Comparison of ENCODE assay signal across 9 cellular contexts in the genomic region with DNA sequence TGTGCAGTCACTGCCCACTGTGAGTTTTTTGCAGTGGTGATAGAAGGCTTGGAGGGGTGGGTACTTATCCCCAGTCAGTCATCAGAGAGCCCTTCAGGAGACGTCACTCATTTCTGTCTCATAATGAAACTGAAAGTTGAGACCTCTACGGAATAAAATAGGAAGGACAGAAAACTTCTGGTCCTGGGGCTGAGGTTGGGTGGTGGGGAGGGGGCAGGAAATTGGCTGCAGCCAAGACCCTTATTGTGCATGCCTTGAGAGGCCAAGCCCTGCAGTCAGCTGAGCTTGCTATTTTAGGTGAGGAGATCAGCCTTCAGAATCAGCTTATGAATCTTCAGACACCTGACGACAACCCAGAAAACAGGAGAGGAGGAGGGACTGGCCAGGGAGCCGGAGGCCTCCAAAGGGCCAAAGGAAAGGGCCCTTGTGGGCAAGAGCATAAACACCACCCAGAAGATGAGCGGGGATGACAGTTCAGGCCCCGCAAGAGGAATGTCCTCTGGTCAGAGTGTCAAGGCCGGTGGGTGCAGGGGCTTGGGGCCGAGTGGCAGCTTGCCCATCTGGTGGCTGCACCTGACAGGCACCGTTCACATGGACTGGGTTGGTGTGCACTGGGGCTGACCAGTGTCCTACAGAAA. TPM values are rescaled to one million over a fixed set of nuclear protein-coding genes. Genes with fewer than 3 reads are reported as not detected.
DNase-seq lines count a peak whose midpoint lies in the region; ATAC-seq and TF ChIP-seq lines count a peak whose summit lies in the region.
"Had no signal": no experiment of that assay in that cellular context is flagged by ENCODE, and none has a peak within 500 bp of the region (broad histone marks: within the 10 kb centered on the region; RNA-seq: fewer than 3 reads in every experiment).

No MANE protein-coding gene starts in this region.

- BruUV-seq in OCI-LY7 (replicated peaks; lab: Mats Ljungman, UMichigan): no TSS peak

- H3K9me3 Mint-ChIP-seq in naive thymus-derived CD8-positive, alpha-beta T cell: no peaks in the 10 kb centered on the region

- POLR2A ChIA-PET in OCI-LY7 (lab: Charles Lee): interaction anchor here (0.6 to 1.4 kb wide), 7 partner anchors 9 to 246 kb away, joined by 3 to 4 read pairs (median 3); no protein-coding TSS in a partner anchor
- POLR2A ChIA-PET in naive thymus-derived CD8-positive, alpha-beta T cell (lab: Charles Lee): interaction anchor here (0.9 to 3.1 kb wide), 4 partner anchors 16 to 21 kb away, joined by 3 to 13 read pairs (median 10); partner anchors contain the start of gene ADA2

- ATAC-seq in GM18909 (IDR thresholded peaks at IDR 0.05; ENCODE audit: poor library complexity, unreplicated experiment): peak; percentile 81
- ATAC-seq in HG02642 (IDR thresholded peaks at IDR 0.05; ENCODE audit: poor library complexity, unreplicated experiment): peak; percentile 74
- ATAC-seq in naive thymus-derived CD8-positive, alpha-beta T cell: peak; percentile 80 to 86

- no peaks in the 10 kb centered on the region for H4K20me1 ChIP-seq in OCI-LY7 (ENCODE audit: insufficient read depth, low read length)

- peak overlapping the region; percentile 48 for H3K4me2 ChIP-seq in OCI-LY7 (ENCODE audit: low read length)

- H3K4me1 Mint-ChIP-seq in naive thymus-derived CD8-positive, alpha-beta T cell: peaks cover 8 to 20% (median 14%) of the 10 kb centered on the region in 4 donors

- WGBS in prostate gland: 77% methylated on average over 9 of the region's 9 CpGs

- peak overlapping the region; percentile 74 for H2AFZ ChIP-seq in OCI-LY7 (ENCODE audit: low read length)

- no peaks in the 10 kb centered on the region for H3K36me3 Mint-ChIP-seq in naive thymus-derived CD8-positive, alpha-beta T cell

- no peaks in the 10 kb centered on the region for H3K79me2 ChIP-seq in OCI-LY7 (ENCODE audit: insufficient read depth, low read depth, low read length)

- H3K27ac ChIP-seq in OCI-LY7 (ENCODE audit: low read depth, low read length, poor library complexity, severe bottlenecking): no peak overlapping the region
- no peak overlapping the region for H3K27ac ChIP-seq in prostate gland
- no peak overlapping the region for H3K27ac ChIP-seq in tibial artery

- no peaks in the 10 kb centered on the region for H3K27me3 Mint-ChIP-seq in naive thymus-derived CD8-positive, alpha-beta T cell

- H3K9me3 ChIP-seq in OCI-LY7 (ENCODE audit: low read length): no peaks in the 10 kb centered on the region
- H3K9me3 ChIP-seq in prostate gland: no peaks in the 10 kb centered on the region
- no peaks in the 10 kb centered on the region for H3K9me3 ChIP-seq in tibial artery

- H3K4me3 ChIP-seq in OCI-LY7 (ENCODE audit: low read depth, low read length, poor library complexity, severe bottlenecking): peak overlapping the region; percentile 35
- H3K4me3 ChIP-seq in prostate gland: no peak overlapping the region
- H3K4me3 ChIP-seq in tibial artery: no peak overlapping the region

- intact Hi-C loops in OCI-LY7 (cut with micrococcal nuclease; ENCODE audit: unreplicated experiment) (no loop called here), prostate gland (cut with DNase I) (no loop called here), tibial artery (cut with DNase I; ENCODE audit: low total_unique reads) (no loop called here)

- H3K9me2 ChIP-seq in OCI-LY7 (ENCODE audit: insufficient read depth, low read length): no peaks in the 10 kb centered on the region

- peak overlapping the region; percentile 80 to 95 (median 90) for H3K4me3 Mint-ChIP-seq in naive thymus-derived CD8-positive, alpha-beta T cell

- CTCF ChIA-PET in OCI-LY7 (lab: Charles Lee; ENCODE audit: unreplicated experiment): interaction anchor here (1.1 kb wide), 1 partner anchor 32 kb away, joined by 3 read pairs; no protein-coding TSS in a partner anchor

- TF ChIP-seq CTCF in OCI-LY7 (conservative IDR thresholded peaks at IDR 0.05; ENCODE audit: low read length): no peak
- no peak for TF ChIP-seq CTCF in prostate gland (IDR thresholded peaks at IDR 0.05)
- TF ChIP-seq CTCF in tibial artery (IDR thresholded peaks at IDR 0.05): no peak

- H3K27ac Mint-ChIP-seq in naive thymus-derived CD8-positive, alpha-beta T cell: peak overlapping the region; percentile 90 to 98 (median 96)

- TF ChIP-seq POLR2A in prostate gland (IDR thresholded peaks at IDR 0.05): no peak

- no peaks in the 10 kb centered on the region for H3K36me3 ChIP-seq in OCI-LY7 (ENCODE audit: insufficient read depth, low read length)
- H3K36me3 ChIP-seq in prostate gland: no peaks in the 10 kb centered on the region
- no peaks in the 10 kb centered on the region for H3K36me3 ChIP-seq in tibial artery

- peaks cover 17% of the 10 kb centered on the region for H3K4me1 ChIP-seq in OCI-LY7 (ENCODE audit: insufficient read depth, low read length, poor library complexity, severe bottlenecking)
- no peaks in the 10 kb centered on the region for H3K4me1 ChIP-seq in prostate gland (replicated peaks)
- H3K4me1 ChIP-seq in tibial artery: no peaks in the 10 kb centered on the region

- H3K27me3 ChIP-seq in prostate gland (replicated peaks; ENCODE audit: insufficient read depth) (no peaks in the 10 kb centered on the region), tibial artery (peaks cover 0 to 22% of the 10 kb centered on the region in 2 donors)

- peak; percentile 67 for DNase-seq in OCI-LY7 (ENCODE audit: low spot score)
- DNase-seq in naive thymus-derived CD8-positive, alpha-beta T cell: peak in 3 of 10 donors; percentile 20 to 50 (median 44)
- no peak for DNase-seq in NCI-H526 (lab: John Stamatoyannopoulos, UW)
- no peak for DNase-seq in prostate gland (ENCODE audit: low spot score)
- DNase-seq in anterior cingulate cortex (lab: John Stamatoyannopoulos, UW): no peak
- no peak for DNase-seq in tibial artery

RNA-seq across cellular contexts. Expression of gene ADA2, which starts 17.9 kb away (rescaled TPM):
- 16.5 and 19.6 TPM in 2 replicates for total RNA-seq in OCI-LY7 (2014; rRNA removed; shearing (Covaris generic))
- total RNA-seq in OCI-LY7 (2022) (42.8 and 49.5 TPM in 2 replicates), prostate gland (10 to 100 TPM; 11.8 to 42.9 TPM)
- 100 to 1,000 TPM; 110 to 112 TPM for total RNA-seq in naive thymus-derived CD8-positive, alpha-beta T cell
- 10 to 100 TPM; 56.8 to 88.0 (median 72.6) TPM for polyA plus RNA-seq in naive thymus-derived CD8-positive, alpha-beta T cell
- total RNA-seq: NCI-H460 had no signal
